Comparison of ENCODE assay signal across 13 cellular contexts in genomic region chr17:19341641-19342610, GRCh38. TPM values are rescaled to one million over a fixed set of nuclear protein-coding genes. Genes with fewer than 3 reads are reported as not detected.
A peak's percentile ranks its signal among the peaks of the same experiment; 100 is the strongest.
DNase-seq lines count a peak whose midpoint lies in the region; ATAC-seq and TF ChIP-seq lines count a peak whose summit lies in the region.
"Had no signal": no experiment of that assay in that cellular context is flagged by ENCODE, and none has a peak within 500 bp of the region (broad histone marks: within the 10 kb centered on the region; RNA-seq: fewer than 3 reads in every experiment).

No MANE protein-coding gene starts in this region.

- TF ChIP-seq RAD21 in HCT116 (IDR thresholded peaks at IDR 0.05; ENCODE audit: low read depth): no peak

- TF ChIP-seq CTCF in HCT116 (IDR thresholded peaks at IDR 0.05 in 2 of 3, conservative IDR thresholded peaks at IDR 0.05 in 1 of 3; ENCODE audit: borderline replicate concordance in 1 of 3, insufficient read depth in 1 of 3, low read depth in 2 of 3, low read length in 2 of 3) (no peak), omental fat pad (IDR thresholded peaks at IDR 0.05) (no peak)

- H3K4me3 ChIP-seq in HCT116 (replicated peaks in 1 of 2; ENCODE audit: low read depth in 1 of 2, low read length in 2 of 2): no peak overlapping the region
- H3K4me3 ChIP-seq: colonic mucosa had no signal

- no peaks in the 10 kb centered on the region for H3K79me2 ChIP-seq in HCT116 (ENCODE audit: insufficient read depth, low read length)

- RAD21 ChIA-PET in HCT116 (lab: Charles Lee; ENCODE audit: low non-redundant PET in 1 of 2, low total read pairs in 2 of 2, uncharacterized antibody in 2 of 2, unreplicated experiment in 2 of 2): no interaction called here

- H3K36me3 ChIP-seq in HCT116 (ENCODE audit: control insufficient read depth in 1 of 2, insufficient read depth in 2 of 2, low read length in 2 of 2): no peaks in the 10 kb centered on the region; a peak in 1 of 4 replicates
- H3K36me3 ChIP-seq: colonic mucosa had no signal

- H3K27ac ChIP-seq in HCT116 (ENCODE audit: low read depth, low read length): no peak overlapping the region
- H3K27ac ChIP-seq: colonic mucosa, VCaP had no signal

- no peaks in the 10 kb centered on the region for H4K20me1 ChIP-seq in HCT116 (ENCODE audit: insufficient read depth)

- H3K27me3 ChIP-seq in HCT116 (ENCODE audit: insufficient read depth, low read length): no peaks in the 10 kb centered on the region
- H3K27me3 ChIP-seq: colonic mucosa had no signal

- CTCF ChIA-PET in HCT116 (lab: Charles Lee): interaction anchor here (1.0 kb wide), 1 partner anchor 21 kb away, joined by 3 read pairs; the partner anchor contains the start of gene B9D1

- no peak for TF ChIP-seq POLR2A in HCT116 (IDR thresholded peaks at IDR 0.05; ENCODE audit: borderline replicate concordance, extremely low read depth, insufficient read depth, insufficient read length)

- H3K9ac ChIP-seq in HCT116 (ENCODE audit: low read length): no peak overlapping the region

- POLR2A ChIA-PET in HCT116 (lab: Charles Lee): no interaction called here

- no peak overlapping the region for H3K4me2 ChIP-seq in HCT116 (ENCODE audit: low read length)

- H3K9me2 ChIP-seq in HCT116 (ENCODE audit: insufficient read depth): no peaks in the 10 kb centered on the region

- H3K9me3 ChIP-seq in HCT116 (ENCODE audit: control insufficient read depth in 1 of 2, insufficient read depth in 1 of 2, low read depth in 1 of 2, low read length in 2 of 2): no peaks in the 10 kb centered on the region
- H3K9me3 ChIP-seq: colonic mucosa had no signal

- intact Hi-C loops in HCT116 (cut with micrococcal nuclease): no loop called here

- ATAC-seq in HCT116: no peak
- ATAC-seq in esophagus mucosa: peak; percentile 6
- peak; percentile 16 for ATAC-seq in omental fat pad (ENCODE audit: low FRiP score)
- ATAC-seq: left colon had no signal

- peaks cover 19 to 27% of the 10 kb centered on the region in 2 experiments for H3K4me1 ChIP-seq in HCT116 (ENCODE audit: control insufficient read depth in 1 of 2, insufficient read depth in 2 of 2, low read length in 2 of 2)
- H3K4me1 ChIP-seq: colonic mucosa had no signal

- no peak overlapping the region for H2AFZ ChIP-seq in HCT116 (ENCODE audit: low read depth, low read length, poor library complexity, severe bottlenecking)

- BruUV-seq in HCT116 (replicated peaks; lab: Mats Ljungman, UMichigan): no TSS peak

- DNase-seq in AG08396 (ENCODE audit: low spot score): peak; percentile 53
- no peak for DNase-seq in HCT116 (ENCODE audit: low read depth, low spot score)
- no peak for DNase-seq in omental fat pad (ENCODE audit: low spot score)
- no peak for DNase-seq in NCI-H2029 treated with DMSO at 0.1 percent for 48 hours (lab: John Stamatoyannopoulos, UW)
- DNase-seq in GM19238 (ENCODE audit: insufficient read length, low spot score): no peak
- no peak for DNase-seq in DMS79 treated with DMSO at 0.1 percent for 48 hours (lab: John Stamatoyannopoulos, UW)
- DNase-seq in SIG-M5 treated with dmso at 0.1 percent for 504 hours (lab: John Stamatoyannopoulos, UW; ENCODE audit: unreplicated experiment): no peak
- DNase-seq: CD8-positive, alpha-beta memory T cell; colonic mucosa; left colon; NCI-H345 had no signal

TF ChIP-seq in HCT116, 20 proteins besides CTCF, POLR2A, EP300 and RAD21:
- no peak for TF ChIP-seq SIN3A (IDR thresholded peaks at IDR 0.05; ENCODE audit: low read depth)
- peak; percentile 18; the same call in 1 of the 2 replicates for TF ChIP-seq POLR2AphosphoS5 (IDR thresholded peaks at IDR 0.05; ENCODE audit: low read depth, low read length)

RNA-seq across cellular contexts. Expression of gene B9D1, which starts 20.6 kb away (rescaled TPM):
- total RNA-seq in HCT116 (2021; ENCODE audit: unreplicated experiment) (20.0 TPM), esophagus mucosa (12.7 TPM), omental fat pad (10 to 100 TPM in 3 of 4 donors, 1 to 10 TPM in 1; 8.0 to 27.4 (median 18.3) TPM)
- polyA plus RNA-seq in HCT116 (2012): 22.5 and 31.2 TPM in 2 replicates

RNA-seq across cellular contexts. Expression of gene MAPK7, which starts 36.4 kb away (rescaled TPM):
- total RNA-seq in HCT116 (2021; ENCODE audit: unreplicated experiment) (15.3 TPM), esophagus mucosa (35.2 TPM), omental fat pad (10 to 100 TPM; 12.9 to 25.2 (median 21.9) TPM)
- 12.2 and 14.8 TPM in 2 replicates for polyA plus RNA-seq in HCT116 (2012)

RNA-seq across cellular contexts. Expression of gene MFAP4, which starts 45.1 kb away (rescaled TPM):
- total RNA-seq in HCT116 (2021; ENCODE audit: unreplicated experiment) (0.52 TPM), esophagus mucosa (5.2 TPM), omental fat pad (100 to 1,000 TPM in 2 of 4 donors, 10 to 100 TPM in 2; 79.0 to 170 (median 111) TPM)
- 0.16 and 0.39 TPM in 2 replicates for polyA plus RNA-seq in HCT116 (2012)
- total RNA-seq: CD8-positive, alpha-beta memory T cell had no signal
- polyA plus RNA-seq: CD8-positive, alpha-beta memory T cell had no signal

Comparison
In these comparisons a context has a peak if more than half of its experiments do, and no peak if none do; other contexts are left out.
1. RNA of gene MFAP4, which starts 45.1 kb away (total RNA-seq): 79.0 to 170 TPM in omental fat pad; 5.2 TPM in esophagus mucosa (single experiment) and 0.52 TPM in HCT116 (single experiment); every median in the first group is over 10 times any median in the second.